In the genomic region with DNA sequence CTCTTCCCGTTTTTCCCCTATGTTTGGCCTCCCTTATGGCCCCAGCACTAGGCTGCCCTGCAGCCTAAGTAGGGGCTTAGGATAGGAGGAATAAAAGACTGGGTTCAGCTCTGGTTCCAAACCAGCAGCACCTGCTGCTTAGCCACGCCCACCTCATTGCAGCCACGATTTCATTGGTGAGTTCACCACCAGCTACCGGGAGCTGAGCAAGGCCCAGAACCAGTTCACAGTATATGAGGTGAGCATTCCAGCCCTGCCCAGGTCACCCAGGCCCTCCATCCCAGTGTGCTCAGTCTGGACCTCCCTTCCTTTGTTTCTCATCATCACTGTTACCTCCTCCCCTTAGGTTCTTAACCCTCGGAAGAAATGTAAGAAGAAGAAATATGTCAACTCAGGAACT, we compare ENCODE assay signal across 15 cellular contexts. TPM values are rescaled to one million over a fixed set of nuclear protein-coding genes. Genes with fewer than 3 reads are reported as not detected.
DNase-seq lines count a peak whose midpoint lies in the region; TF ChIP-seq lines count a peak whose summit lies in the region.
"Had no signal": no experiment of that assay in that cellular context is flagged by ENCODE, and none has a peak within 500 bp of the region (broad histone marks: within the 10 kb centered on the region; RNA-seq: fewer than 3 reads in every experiment).

No MANE protein-coding gene starts in this region.

- H3K27ac ChIP-seq in esophagus muscularis mucosa (replicated peaks in 1 of 4), result peak overlapping the region; percentile 46 to 75 (median 63)
- peak overlapping the region in 3 of 4 donors; percentile 26 to 47 (median 46) for H3K27ac ChIP-seq in transverse colon
- H3K27ac ChIP-seq: Peyer's patch had no signal

- intact Hi-C loops in esophagus muscularis mucosa (cut with DNase I) (loop anchor here (5.0 to 10.0 kb wide), 2 partner anchors 77 to 510 kb away; a partner anchor contains a TSS), transverse colon (cut with DNase I; ENCODE audit: low total_unique reads) (no loop called here)

- no peaks in the 10 kb centered on the region for H3K36me3 ChIP-seq in esophagus muscularis mucosa
- no peaks in the 10 kb centered on the region for H3K36me3 ChIP-seq in transverse colon
- H3K36me3 ChIP-seq: Peyer's patch, prostate gland had no signal

- in situ Hi-C loops in transverse colon (cut with MboI; ENCODE audit: low pct_ligation_motif_present in 1 of 4, low pct_unique_long_range_greater_than_20kb in 1 of 4, low sequenced_read_pairs in 3 of 4), result no loop called here

- H3K4me1 ChIP-seq in esophagus muscularis mucosa (peaks cover 3 to 18% (median 14%) of the 10 kb centered on the region in 4 donors), transverse colon (peaks cover 0 to 12% (median 0%) of the 10 kb centered on the region in 4 donors)
- H3K4me1 ChIP-seq: prostate gland had no signal

- TF ChIP-seq POLR2A in esophagus muscularis mucosa (IDR thresholded peaks at IDR 0.05; ENCODE audit: low read depth), result no peak
- TF ChIP-seq POLR2A in transverse colon (IDR thresholded peaks at IDR 0.05), result no peak

- TF ChIP-seq EP300 in esophagus muscularis mucosa (IDR thresholded peaks at IDR 0.05), result no peak
- no peak for TF ChIP-seq EP300 in transverse colon (IDR thresholded peaks at IDR 0.05; ENCODE audit: low read depth)

- TF ChIP-seq CTCF in esophagus muscularis mucosa (IDR thresholded peaks at IDR 0.05), result no peak
- TF ChIP-seq CTCF in transverse colon (IDR thresholded peaks at IDR 0.05), result no peak

- H3K4me3 ChIP-seq in esophagus muscularis mucosa, result no peak overlapping the region
- H3K4me3 ChIP-seq in transverse colon, result no peak overlapping the region
- H3K4me3 ChIP-seq: Peyer's patch, prostate gland had no signal

- peak; percentile 54 for DNase-seq in activated effector memory CD4-positive, alpha-beta T cell treated with anti-CD3 and anti-CD28 coated beads, Interleukin-2, amount 50 U/mL, for 16 hours
- no peak for DNase-seq in activated effector memory CD4-positive, alpha-beta T cell treated with Interleukin-2 at 50 U/mL for 16 hours
- DNase-seq in OCI-M1 (lab: John Stamatoyannopoulos, UW), result peak; percentile 53
- no peak for DNase-seq in esophagus muscularis mucosa (ENCODE audit: extremely low spot score)
- no peak for DNase-seq in transverse colon
- no peak for DNase-seq in C1 segment of cervical spinal cord (lab: John Stamatoyannopoulos, UW)
- DNase-seq in effector CD4-positive, alpha-beta T cell, result no peak
- no peak for DNase-seq in activated CD8-positive, alpha-beta memory T cell treated with anti-CD3 and anti-CD28 coated beads for 24 hours
- DNase-seq: NCI-H1694; stimulated activated naive CD4-positive, alpha-beta T cell had no signal

- WGBS in esophagus muscularis mucosa, result 39% methylated on average over 5 of the region's 5 CpGs
- WGBS in transverse colon (ENCODE audit: low coverage in 1 of 2), 2 donors, result 22 to 40% methylated on average over 1 to 5 of the region's 5 CpGs

- H3K27me3 ChIP-seq in esophagus muscularis mucosa (no peaks in the 10 kb centered on the region), transverse colon (no peaks in the 10 kb centered on the region)
- H3K27me3 ChIP-seq: Peyer's patch had no signal

- H3K9me3 ChIP-seq in esophagus muscularis mucosa, result no peaks in the 10 kb centered on the region
- no peaks in the 10 kb centered on the region for H3K9me3 ChIP-seq in transverse colon
- H3K9me3 ChIP-seq: Peyer's patch, prostate gland had no signal

RNA-seq across cellular contexts. Expression of a gene that starts 11.5 kb away (rescaled TPM):
- under 1 TPM in 2 of 4 donors, not detected in 2; 0.33 to 0.42 TPM for total RNA-seq in esophagus muscularis mucosa
- not detected for total RNA-seq in transverse colon
- total RNA-seq: CD4-positive, CD25-positive, alpha-beta regulatory T cell; HT1080; mesenteric fat pad; Peyer's patch; prostate gland had no signal

RNA-seq across cellular contexts. Expression of a gene that starts 16.4 kb away (rescaled TPM):
- total RNA-seq in esophagus muscularis mucosa (10 to 100 TPM; 16.2 to 23.3 (median 21.1) TPM), transverse colon (10 to 100 TPM in 3 of 4 donors, 1 to 10 TPM in 1; 9.4 to 18.7 (median 14.9) TPM)

RNA-seq across cellular contexts. Expression of a gene that starts 34.6 kb away (rescaled TPM):
- total RNA-seq in esophagus muscularis mucosa (10 to 100 TPM; 18.6 to 28.3 (median 24.9) TPM), transverse colon (10 to 100 TPM; 27.8 to 69.5 (median 39.7) TPM)

RNA-seq across cellular contexts. Expression of a gene that starts 54.6 kb away (rescaled TPM):
- 10 to 100 TPM; 53.6 to 78.9 (median 70.2) TPM for total RNA-seq in esophagus muscularis mucosa
- total RNA-seq in transverse colon, result 10 to 100 TPM in 3 of 4 donors, 1 to 10 TPM in 1; 5.6 to 45.0 (median 15.6) TPM

Comparison
In these comparisons a context has a peak if more than half of its experiments do, and no peak if none do; other contexts are left out.
1. DNase-seq: peak in activated effector memory CD4-positive, alpha-beta T cell treated with anti-CD3 and anti-CD28 coated beads, Interleukin-2, amount 50 U/mL, for 16 hours (single experiment) and OCI-M1 (single experiment); none in activated effector memory CD4-positive, alpha-beta T cell treated with Interleukin-2 at 50 U/mL for 16 hours (single experiment), esophagus muscularis mucosa (single experiment), transverse colon (single experiment), C1 segment of cervical spinal cord (0 of 14), effector CD4-positive, alpha-beta T cell (single experiment) and activated CD8-positive, alpha-beta memory T cell treated with anti-CD3 and anti-CD28 coated beads for 24 hours (single experiment).